In genomic region chr5:134577796-134578577, GRCh38 we compare ENCODE assay signal across 8 cellular contexts. TPM values are rescaled to one million over a fixed set of nuclear protein-coding genes. Genes with fewer than 3 reads are reported as not detected.
DNase-seq lines count a peak whose midpoint lies in the region; ATAC-seq and TF ChIP-seq lines count a peak whose summit lies in the region.

No MANE protein-coding gene starts in this region.

- peaks cover 11% of the 10 kb centered on the region for H3K36me3 ChIP-seq in BE2C
- peaks cover 24% of the 10 kb centered on the region for H3K36me3 ChIP-seq in colonic mucosa
- peaks cover 0 to 37% (median 13%) of the 10 kb centered on the region in 4 donors for H3K36me3 ChIP-seq in right lobe of liver

- H3K4me1 Mint-ChIP-seq in activated CD4-positive, alpha-beta T cell treated with anti-CD3 and anti-CD28 coated beads, Interleukin-2, amount 10 ng/mL, durations not matched to agents 24 days and 14 days, result peaks cover 7% of the 10 kb centered on the region

- peak; percentile 59 to 79 (median 72) for ATAC-seq in right lobe of liver
- ATAC-seq in GM21717 (IDR thresholded peaks at IDR 0.05; ENCODE audit: unreplicated experiment), result no peak

- H3K27ac Mint-ChIP-seq in activated CD4-positive, alpha-beta T cell treated with anti-CD3 and anti-CD28 coated beads, Interleukin-2, amount 10 ng/mL, durations not matched to agents 24 days and 14 days, result peak overlapping the region; percentile 32

- DNase-seq in BE2C, result peak; percentile 88
- peak; percentile 72 for DNase-seq in HCEC 1CT
- DNase-seq in NCI-H510A treated with DMSO at 0.1 percent for 48 hours (lab: John Stamatoyannopoulos, UW), result peak; percentile 73
- peak; percentile 93 for DNase-seq in activated CD4-positive, alpha-beta T cell treated with anti-CD3 and anti-CD28 coated beads, Interleukin-2, amount 10 ng/mL, durations not matched to agents 24 days and 14 days
- peak; percentile 85 for DNase-seq in colonic mucosa
- peak; percentile 77 to 81 (median 80) for DNase-seq in right lobe of liver
- peak; percentile 50 to 68 (median 61) for DNase-seq in stimulated activated CD4-positive, alpha-beta T cell treated with anti-CD3 and anti-CD28 coated beads, TNF-alpha, amount 100 ng/mL, for 4 hours (ENCODE audit: low read depth in 3 of 3)

- no peaks in the 10 kb centered on the region for H3K27me3 Mint-ChIP-seq in activated CD4-positive, alpha-beta T cell treated with anti-CD3 and anti-CD28 coated beads, Interleukin-2, amount 10 ng/mL, durations not matched to agents 24 days and 14 days

- H3K9me3 ChIP-seq in BE2C (no peaks in the 10 kb centered on the region), colonic mucosa (no peaks in the 10 kb centered on the region), right lobe of liver (no peaks in the 10 kb centered on the region)

- no peak overlapping the region for H3K4me3 Mint-ChIP-seq in activated CD4-positive, alpha-beta T cell treated with anti-CD3 and anti-CD28 coated beads, Interleukin-2, amount 10 ng/mL, durations not matched to agents 24 days and 14 days

- intact Hi-C loops in activated CD4-positive, alpha-beta T cell treated with anti-CD3 and anti-CD28 coated beads, Interleukin-2, amount 10 ng/mL, durations not matched to agents 24 days and 14 days (cut with micrococcal nuclease), result loop anchor here (2.0 kb wide), 1 partner anchor 51 kb away; no protein-coding TSS in a partner anchor
- intact Hi-C loops in colonic mucosa (cut with DNase I) (loop anchor here (5.0 to 10.0 kb wide), 3 partner anchors 51 to 271 kb away; partner anchors contain the start of gene JADE2), right lobe of liver (cut with DNase I) (loop anchor here in 1 of 2 donors (10.0 kb wide), 1 partner anchor 263 kb away; no protein-coding TSS in a partner anchor)

- peaks cover 39% of the 10 kb centered on the region for H3K36me3 Mint-ChIP-seq in activated CD4-positive, alpha-beta T cell treated with anti-CD3 and anti-CD28 coated beads, Interleukin-2, amount 10 ng/mL, durations not matched to agents 24 days and 14 days (ENCODE audit: low read depth)

- H3K9ac ChIP-seq in colonic mucosa (ENCODE audit: low read depth in 2 of 2, low read length in 2 of 2), result no peak overlapping the region

- TF ChIP-seq CTCF in BE2C (IDR thresholded peaks at IDR 0.05; ENCODE audit: low read depth, low read length), result peak; percentile 92
- peak; percentile 86 for TF ChIP-seq CTCF in colonic mucosa (IDR thresholded peaks at IDR 0.05)
- TF ChIP-seq CTCF in right lobe of liver (IDR thresholded peaks at IDR 0.05), result peak; percentile 75 to 89 (median 84)

- TF ChIP-seq POLR2A in right lobe of liver (IDR thresholded peaks at IDR 0.05), result no peak

- H3K4me3 ChIP-seq in BE2C (ENCODE audit: low read depth, low read length) (no peak overlapping the region), colonic mucosa (no peak overlapping the region), right lobe of liver (no peak overlapping the region)

- no peaks in the 10 kb centered on the region for H3K9me3 Mint-ChIP-seq in activated CD4-positive, alpha-beta T cell treated with anti-CD3 and anti-CD28 coated beads, Interleukin-2, amount 10 ng/mL, durations not matched to agents 24 days and 14 days

- 36% methylated on average over 14 of the region's 17 CpGs for WGBS in right lobe of liver (ENCODE audit: insufficient coverage, low coverage, low lambda C conversion rate, missing lambda C conversion rate)

- H3K27me3 ChIP-seq in BE2C (no peaks in the 10 kb centered on the region), colonic mucosa (no peaks in the 10 kb centered on the region), right lobe of liver (no peaks in the 10 kb centered on the region)

- H3K4me1 ChIP-seq in BE2C (no peaks in the 10 kb centered on the region), colonic mucosa (no peaks in the 10 kb centered on the region), right lobe of liver (peaks cover 0 to 17% (median 6%) of the 10 kb centered on the region in 4 donors)

- H3K27ac ChIP-seq in colonic mucosa (no peak overlapping the region), right lobe of liver (no peak overlapping the region)

RNA-seq across cellular contexts. Expression of gene JADE2, which starts 52.5 kb away (rescaled TPM):
- 14.7 TPM for polyA plus RNA-seq in BE2C (2012; ENCODE audit: insufficient read depth, insufficient read length, low read depth)
- total RNA-seq in activated CD4-positive, alpha-beta T cell treated with anti-CD3 and anti-CD28 coated beads, Interleukin-2, amount 10 ng/mL, durations not matched to agents 24 days and 14 days, result 72.5 and 81.3 TPM in 2 replicates
- total RNA-seq in colonic mucosa, result 10 to 100 TPM; 24.1 to 33.3 TPM
- 10 to 100 TPM in 1 of 6 experiments, 1 to 10 TPM in 5; 6.1 to 14.8 (median 8.4) TPM for total RNA-seq in right lobe of liver

RNA-seq across cellular contexts. Expression of gene SAR1B, which starts 54.6 kb away (rescaled TPM):
- polyA plus RNA-seq in BE2C (2012; ENCODE audit: insufficient read depth, insufficient read length, low read depth), result 60.3 TPM
- total RNA-seq in activated CD4-positive, alpha-beta T cell treated with anti-CD3 and anti-CD28 coated beads, Interleukin-2, amount 10 ng/mL, durations not matched to agents 24 days and 14 days, result 43.9 and 56.2 TPM in 2 replicates
- total RNA-seq in colonic mucosa, result 100 to 1,000 TPM in 1 of 2 donors, 10 to 100 TPM in 1; 85.0 to 106 TPM
- total RNA-seq in right lobe of liver, result 100 to 1,000 TPM in 4 of 6 experiments, 10 to 100 TPM in 2; 53.0 to 195 (median 142) TPM
